1 cellular context compared by ENCODE assay signal in genomic region chr3:133964547-133964946, GRCh38.
TF ChIP-seq lines count a peak whose summit lies in the region.

No MANE protein-coding gene starts in this region.

TF ChIP-seq in SK-N-SH treated with all-trans-retinoic acid at 6 μM for 48 hours, 23 proteins besides CTCF, POLR2A, EP300 and RAD21 (continued from another document):
- TF ChIP-seq CREB5 (CRISPR knock-in tag; IDR thresholded peaks at IDR 0.05; ENCODE audit: low read depth): no peak
- no peak for TF ChIP-seq GLIS3 (CRISPR knock-in tag; IDR thresholded peaks at IDR 0.05)
- no peak for TF ChIP-seq TCF4 (CRISPR knock-in tag; IDR thresholded peaks at IDR 0.05; ENCODE audit: borderline replicate concordance)
